ENCODE assay signal across 24 cellular contexts in genomic region chr9:98465799-98466198, GRCh38.
"Had no signal": no experiment of that assay in that cellular context is flagged by ENCODE, and none has a peak within 500 bp of the region (broad histone marks: within the 10 kb centered on the region; RNA-seq: fewer than 3 reads in every experiment).

No MANE protein-coding gene starts in this region.

- H3K36me3 Mint-ChIP-seq: activated naive CD4-positive, alpha-beta T cell treated with anti-CD3 and anti-CD28 coated beads, Interleukin-2, amount 10 ng/mL, durations not matched to agents 7 days and 5 days; activated naive CD8-positive, alpha-beta T cell treated with anti-CD3 and anti-CD28 coated beads for 36 hours; T-cell had no signal

- DNase-seq: activated CD4-positive, alpha-beta T cell treated with anti-CD3 and anti-CD28 coated beads for 36 hours; activated CD8-positive, alpha-beta memory T cell treated with anti-CD3 and anti-CD28 coated beads, Interleukin-2, amount 50 U/mL, for 4 hours; activated CD8-positive, alpha-beta T cell treated with anti-CD3 and anti-CD28 coated beads for 36 hours; activated gamma-delta T cell treated with Interleukin-2 at 50 U/mL for 16 hours; activated naive CD4-positive, alpha-beta T cell treated with anti-CD3 and anti-CD28 coated beads, Interleukin-2, amount 10 ng/mL, durations not matched to agents 7 days and 5 days; activated naive CD8-positive, alpha-beta T cell treated with anti-CD3 and anti-CD28 coated beads for 36 hours; activated T-cell treated with anti-CD3 and anti-CD28 coated beads, Interleukin-2, amount 50 U/mL, for 72 hours; cerebellar nuclear complex; NCI-H1092; NCI-H1417; NCI-H2029; NCI-H2107; NCI-H446; NCI-H526; NCI-H774; NK-92 treated with Interleukin-12 subunit alpha and Interleukin-12 subunit beta, amount 100 ng/mL, for 24 hours; OCI-M1; RPMI8226; T-cell; T-helper 2 cell; T1000 had no signal

- H3K27ac Mint-ChIP-seq: activated CD4-positive, alpha-beta T cell treated with anti-CD3 and anti-CD28 coated beads for 36 hours; activated CD8-positive, alpha-beta T cell treated with anti-CD3 and anti-CD28 coated beads for 36 hours; activated naive CD4-positive, alpha-beta T cell treated with anti-CD3 and anti-CD28 coated beads, Interleukin-2, amount 10 ng/mL, durations not matched to agents 7 days and 5 days; activated naive CD8-positive, alpha-beta T cell treated with anti-CD3 and anti-CD28 coated beads for 36 hours; activated T-cell treated with anti-CD3 and anti-CD28 coated beads, Interleukin-2, amount 50 U/mL, for 72 hours; activated T-helper 2 cell treated with anti-CD3 and anti-CD28 coated beads, Interferon-gamma antibody, Interleukin-2, Interleukin-4, amounts not matched to agents 10 μg/mL and 5 μg/mL and 100 μg/mL, durations not matched to agents 14 hours and 24 hours and 36 hours; T-cell had no signal

- H3K4me3 Mint-ChIP-seq: activated CD4-positive, alpha-beta T cell treated with anti-CD3 and anti-CD28 coated beads for 36 hours; activated CD8-positive, alpha-beta T cell treated with anti-CD3 and anti-CD28 coated beads for 36 hours; activated naive CD4-positive, alpha-beta T cell treated with anti-CD3 and anti-CD28 coated beads, Interleukin-2, amount 10 ng/mL, durations not matched to agents 7 days and 5 days; activated naive CD8-positive, alpha-beta T cell treated with anti-CD3 and anti-CD28 coated beads for 36 hours; activated T-cell treated with anti-CD3 and anti-CD28 coated beads, Interleukin-2, amount 50 U/mL, for 72 hours; T-cell had no signal

- H3K4me1 Mint-ChIP-seq: activated CD4-positive, alpha-beta T cell treated with anti-CD3 and anti-CD28 coated beads for 36 hours; activated naive CD4-positive, alpha-beta T cell treated with anti-CD3 and anti-CD28 coated beads, Interleukin-2, amount 10 ng/mL, durations not matched to agents 7 days and 5 days; activated naive CD8-positive, alpha-beta T cell treated with anti-CD3 and anti-CD28 coated beads for 36 hours; T-cell had no signal

- ATAC-seq: activated CD4-positive, alpha-beta T cell treated with anti-CD3 and anti-CD28 coated beads for 36 hours; activated CD8-positive, alpha-beta T cell treated with anti-CD3 and anti-CD28 coated beads for 36 hours; activated T-cell treated with anti-CD3 and anti-CD28 coated beads, Interleukin-2, amount 50 U/mL, for 72 hours; Panc1; Right ventricle myocardium inferior; T-cell had no signal
